In the genomic region with DNA sequence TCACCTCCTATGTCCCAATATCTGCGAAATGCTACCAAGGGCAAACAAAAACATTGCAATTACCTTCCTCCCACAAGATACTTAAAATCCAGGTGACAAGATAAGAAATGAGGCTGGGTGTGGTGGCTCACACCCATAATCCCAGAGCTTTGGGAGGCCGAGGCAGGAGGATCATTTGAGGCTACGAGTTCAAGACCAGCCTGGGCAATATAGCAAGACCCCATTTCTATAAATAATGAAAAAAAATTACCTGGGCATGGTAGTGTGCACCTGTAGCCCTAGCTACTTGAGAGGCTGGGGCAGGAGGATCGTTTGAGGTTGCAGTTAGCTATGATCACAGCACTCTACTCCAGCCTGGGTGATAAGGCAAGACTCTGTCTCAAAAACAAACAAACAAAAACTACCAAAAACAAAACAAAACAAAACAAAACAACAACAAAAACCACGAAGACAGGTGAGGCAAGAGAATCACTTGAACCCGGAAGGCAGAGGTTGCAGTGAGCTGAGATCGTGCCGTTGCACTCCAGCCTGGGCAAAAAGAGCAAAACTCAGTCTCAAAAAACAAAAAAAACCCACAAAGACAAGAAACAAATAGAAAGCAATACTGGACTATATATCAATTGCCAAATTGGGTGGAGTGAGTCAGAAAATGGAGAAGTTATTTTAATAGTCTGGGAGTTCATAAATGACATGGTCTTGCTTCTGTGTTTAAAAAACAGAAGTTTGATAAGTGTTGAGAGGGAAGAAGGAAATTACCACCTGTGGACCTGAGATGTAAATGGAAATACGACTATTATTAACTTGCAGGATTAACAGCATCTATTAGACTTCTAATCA, we compare ENCODE assay signal across 1 cellular context.
TF ChIP-seq lines count a peak whose summit lies in the region.

No MANE protein-coding gene starts in this region.

TF ChIP-seq in K562, 482 proteins besides CTCF, POLR2A, EP300 and RAD21 (continued from another document):
- TF ChIP-seq, protein P1, sequence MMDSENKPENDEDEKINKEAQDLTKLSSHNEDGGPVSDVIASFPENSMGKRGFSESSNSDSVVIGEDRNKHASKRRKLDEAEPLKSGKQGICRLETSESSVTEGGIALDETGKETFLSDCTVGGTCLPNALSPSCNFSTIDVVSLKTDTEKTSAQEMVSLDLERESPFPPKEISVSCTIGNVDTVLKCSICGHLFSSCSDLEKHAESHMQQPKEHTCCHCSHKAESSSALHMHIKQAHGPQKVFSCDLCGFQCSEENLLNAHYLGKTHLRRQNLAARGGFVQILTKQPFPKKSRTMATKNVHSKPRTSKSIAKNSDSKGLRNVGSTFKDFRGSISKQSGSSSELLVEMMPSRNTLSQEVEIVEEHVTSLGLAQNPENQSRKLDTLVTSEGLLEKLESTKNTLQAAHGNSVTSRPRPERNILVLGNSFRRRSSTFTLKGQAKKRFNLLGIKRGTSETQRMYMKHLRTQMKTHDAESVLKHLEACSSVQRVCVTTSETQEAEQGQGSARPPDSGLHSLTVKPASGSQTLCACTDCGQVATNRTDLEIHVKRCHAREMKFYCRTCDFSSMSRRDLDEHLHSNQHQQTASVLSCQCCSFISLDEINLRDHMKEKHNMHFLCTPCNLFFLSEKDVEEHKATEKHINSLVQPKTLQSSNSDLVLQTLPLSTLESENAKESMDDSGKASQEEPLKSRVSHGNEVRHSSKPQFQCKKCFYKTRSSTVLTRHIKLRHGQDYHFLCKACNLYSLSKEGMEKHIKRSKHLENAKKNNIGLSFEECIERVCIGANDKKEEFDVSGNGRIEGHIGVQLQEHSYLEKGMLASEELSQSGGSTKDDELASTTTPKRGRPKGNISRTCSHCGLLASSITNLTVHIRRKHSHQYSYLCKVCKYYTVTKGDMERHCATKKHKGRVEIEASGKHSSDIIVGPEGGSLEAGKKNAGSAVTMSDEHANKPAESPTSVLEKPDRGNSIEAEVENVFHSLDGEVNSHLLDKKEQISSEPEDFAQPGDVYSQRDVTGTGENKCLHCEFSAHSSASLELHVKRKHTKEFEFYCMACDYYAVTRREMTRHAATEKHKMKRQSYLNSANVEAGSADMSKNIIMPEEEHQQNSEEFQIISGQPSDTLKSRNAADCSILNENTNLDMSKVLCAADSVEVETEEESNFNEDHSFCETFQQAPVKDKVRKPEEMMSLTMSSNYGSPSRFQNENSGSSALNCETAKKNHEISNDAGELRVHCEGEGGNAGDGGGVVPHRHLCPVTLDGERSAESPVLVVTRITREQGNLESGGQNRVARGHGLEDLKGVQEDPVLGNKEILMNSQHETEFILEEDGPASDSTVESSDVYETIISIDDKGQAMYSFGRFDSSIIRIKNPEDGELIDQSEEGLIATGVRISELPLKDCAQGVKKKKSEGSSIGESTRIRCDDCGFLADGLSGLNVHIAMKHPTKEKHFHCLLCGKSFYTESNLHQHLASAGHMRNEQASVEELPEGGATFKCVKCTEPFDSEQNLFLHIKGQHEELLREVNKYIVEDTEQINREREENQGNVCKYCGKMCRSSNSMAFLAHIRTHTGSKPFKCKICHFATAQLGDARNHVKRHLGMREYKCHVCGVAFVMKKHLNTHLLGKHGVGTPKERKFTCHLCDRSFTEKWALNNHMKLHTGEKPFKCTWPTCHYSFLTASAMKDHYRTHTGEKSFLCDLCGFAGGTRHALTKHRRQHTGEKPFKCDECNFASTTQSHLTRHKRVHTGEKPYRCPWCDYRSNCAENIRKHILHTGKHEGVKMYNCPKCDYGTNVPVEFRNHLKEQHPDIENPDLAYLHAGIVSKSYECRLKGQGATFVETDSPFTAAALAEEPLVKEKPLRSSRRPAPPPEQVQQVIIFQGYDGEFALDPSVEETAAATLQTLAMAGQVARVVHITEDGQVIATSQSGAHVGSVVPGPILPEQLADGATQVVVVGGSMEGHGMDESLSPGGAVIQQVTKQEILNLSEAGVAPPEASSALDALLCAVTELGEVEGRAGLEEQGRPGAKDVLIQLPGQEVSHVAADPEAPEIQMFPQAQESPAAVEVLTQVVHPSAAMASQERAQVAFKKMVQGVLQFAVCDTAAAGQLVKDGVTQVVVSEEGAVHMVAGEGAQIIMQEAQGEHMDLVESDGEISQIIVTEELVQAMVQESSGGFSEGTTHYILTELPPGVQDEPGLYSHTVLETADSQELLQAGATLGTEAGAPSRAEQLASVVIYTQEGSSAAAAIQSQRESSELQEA (IDR thresholded peaks at IDR 0.05; ENCODE audit: low read depth) = no peak
- TF ChIP-seq, protein P2, sequence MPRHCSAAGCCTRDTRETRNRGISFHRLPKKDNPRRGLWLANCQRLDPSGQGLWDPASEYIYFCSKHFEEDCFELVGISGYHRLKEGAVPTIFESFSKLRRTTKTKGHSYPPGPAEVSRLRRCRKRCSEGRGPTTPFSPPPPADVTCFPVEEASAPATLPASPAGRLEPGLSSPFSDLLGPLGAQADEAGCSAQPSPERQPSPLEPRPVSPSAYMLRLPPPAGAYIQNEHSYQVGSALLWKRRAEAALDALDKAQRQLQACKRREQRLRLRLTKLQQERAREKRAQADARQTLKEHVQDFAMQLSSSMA (CRISPR knock-in tag; IDR thresholded peaks at IDR 0.05) = no peak
- TF ChIP-seq ZNF121 (CRISPR knock-in tag; conservative IDR thresholded peaks at IDR 0.05) (peak; percentile 73; the same call in 1 of the 2 replicates), ELF4 (CRISPR knock-in tag; IDR thresholded peaks at IDR 0.05) (no peak), RBM25 (IDR thresholded peaks at IDR 0.05; ENCODE audit: low read depth, low read length, severe bottlenecking) (peak; percentile 40)
